Comparison of ENCODE assay signal across 10 cellular contexts in the genomic region with DNA sequence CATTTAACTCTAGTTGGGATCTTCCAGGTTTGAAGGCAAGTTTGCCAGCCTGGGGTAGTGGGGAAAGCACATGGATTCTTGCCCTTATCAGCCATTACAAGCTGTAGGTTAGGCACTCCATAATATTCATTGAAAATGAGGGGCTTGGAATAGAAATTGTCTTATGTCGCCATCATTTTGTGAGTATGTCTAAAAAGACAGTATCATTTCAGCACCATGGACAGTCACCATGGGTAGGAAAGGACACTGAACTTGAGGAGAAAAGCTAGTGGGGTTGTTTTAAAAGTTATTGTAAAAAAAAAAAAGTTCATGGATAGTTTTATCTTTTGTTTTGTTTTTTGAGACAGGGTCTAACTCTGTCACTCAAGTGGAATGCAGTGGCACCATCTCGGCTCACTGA.
DNase-seq lines count a peak whose midpoint lies in the region; TF ChIP-seq lines count a peak whose summit lies in the region.
"Had no signal": no experiment of that assay in that cellular context is flagged by ENCODE, and none has a peak within 500 bp of the region (broad histone marks: within the 10 kb centered on the region; RNA-seq: fewer than 3 reads in every experiment).

No MANE protein-coding gene starts in this region.

- no TSS peak for BruUV-seq in A673 (replicated peaks; lab: Mats Ljungman, UMichigan)

- no peaks in the 10 kb centered on the region for H3K9me3 ChIP-seq in A673 (ENCODE audit: low read depth, low read length, poor library complexity, severe bottlenecking)
- H3K9me3 ChIP-seq: esophagus squamous epithelium had no signal

- H3K27ac ChIP-seq in A673 (ENCODE audit: low read depth, low read length, poor library complexity, severe bottlenecking) = no peak overlapping the region
- no peak overlapping the region for H3K27ac ChIP-seq in substantia nigra (ENCODE audit: low read depth, low read length, poor library complexity, severe bottlenecking)
- H3K27ac ChIP-seq: esophagus squamous epithelium had no signal

- no peaks in the 10 kb centered on the region for H3K36me3 ChIP-seq in A673 (ENCODE audit: insufficient read depth, low read length, poor library complexity, severe bottlenecking)
- no peaks in the 10 kb centered on the region for H3K36me3 ChIP-seq in H7 (replicated peaks; ENCODE audit: control insufficient read depth, insufficient read depth, low read length)
- H3K36me3 ChIP-seq: esophagus squamous epithelium had no signal

- POLR2A ChIA-PET in A673 (lab: Charles Lee; ENCODE audit: low non-redundant PET) = no interaction called here

- H3K4me1 ChIP-seq in A673 (ENCODE audit: insufficient read depth, low read length, poor library complexity, severe bottlenecking) = no peaks in the 10 kb centered on the region
- H3K4me1 ChIP-seq: esophagus squamous epithelium had no signal

- DNase-seq in A673 (ENCODE audit: low spot score) (peak; percentile 51), H7 (peak; percentile 22), RPMI8226 (peak; percentile 40), fibroblast of the aortic adventitia (ENCODE audit: low read depth) (peak; percentile 28), substantia nigra (lab: John Stamatoyannopoulos, UW) (no peak), retina (no peak), NK-92 (lab: John Stamatoyannopoulos, UW; ENCODE audit: unreplicated experiment) (no peak), middle frontal gyrus (ENCODE audit: extremely low spot score, low spot score) (no peak)
- DNase-seq: esophagus squamous epithelium, NCI-H510A treated with DMSO at 0.1 percent for 48 hours had no signal

- H3K27me3 ChIP-seq in A673 (replicated peaks; ENCODE audit: insufficient read depth, low read depth, low read length, poor library complexity) (no peaks in the 10 kb centered on the region), H7 (ENCODE audit: control insufficient read depth, insufficient read depth, low read length) (no peaks in the 10 kb centered on the region)
- H3K27me3 ChIP-seq: esophagus squamous epithelium had no signal

- no peak for TF ChIP-seq CTCF in A673 (conservative IDR thresholded peaks at IDR 0.05; ENCODE audit: low read depth, low read length)
- no peak for TF ChIP-seq CTCF in fibroblast of the aortic adventitia (IDR thresholded peaks at IDR 0.05; ENCODE audit: insufficient read depth, low read length)

- intact Hi-C loops in A673 (cut with micrococcal nuclease; ENCODE audit: unreplicated experiment) = no loop called here

- CTCF ChIA-PET in A673 (lab: Charles Lee) = no interaction called here

- no peak overlapping the region for H3K4me3 ChIP-seq in A673 (ENCODE audit: low read depth, low read length, poor library complexity, severe bottlenecking)
- no peak overlapping the region for H3K4me3 ChIP-seq in H7 (ENCODE audit: insufficient read depth, low read depth, low read length)
- H3K4me3 ChIP-seq in fibroblast of the aortic adventitia (ENCODE audit: low read depth, low read length) = no peak overlapping the region
- H3K4me3 ChIP-seq: esophagus squamous epithelium had no signal

Comparison
In these comparisons a context has a peak if more than half of its experiments do, and no peak if none do; other contexts are left out.
1. DNase-seq: peak in A673 (single experiment), H7 (single experiment), RPMI8226 (single experiment) and fibroblast of the aortic adventitia (single experiment); none in substantia nigra (0 of 49), retina (single experiment), NK-92 (single experiment) and middle frontal gyrus (single experiment).